26 cellular contexts compared by ENCODE assay signal in the genomic region with DNA sequence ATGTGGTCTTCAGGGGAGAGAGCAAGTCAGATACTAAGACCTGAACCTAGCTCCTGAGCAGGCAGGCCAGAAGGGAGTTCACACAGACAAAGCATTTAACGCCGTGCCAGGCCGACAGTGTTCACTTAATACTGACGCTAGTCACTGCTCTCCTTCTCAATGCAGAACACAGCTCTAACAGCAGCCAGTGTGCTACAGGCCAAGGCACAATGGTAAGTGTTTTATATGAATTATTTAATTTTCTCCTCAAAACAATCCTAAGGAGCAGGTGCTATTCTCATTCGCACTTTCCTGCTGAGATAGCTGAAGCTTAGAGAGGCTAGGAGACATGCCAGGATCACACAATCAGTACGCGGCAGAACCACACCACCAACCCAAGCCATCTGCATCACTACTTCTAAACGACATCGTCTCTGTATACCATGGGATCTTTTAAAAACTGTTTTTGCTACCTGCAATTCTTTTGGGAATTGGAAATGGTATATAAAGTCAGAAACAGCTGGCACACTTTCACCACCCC.
"Had no signal": no experiment of that assay in that cellular context is flagged by ENCODE, and none has a peak within 500 bp of the region (broad histone marks: within the 10 kb centered on the region; RNA-seq: fewer than 3 reads in every experiment).

No MANE protein-coding gene starts in this region.

- H3K4me1 ChIP-seq: left lung, lower lobe of right lung, pancreas, prostate gland, stomach, tibial nerve, uterus had no signal

- H3K36me3 ChIP-seq: left lung, lower lobe of right lung, pancreas, prostate gland, stomach, thoracic aorta, tibial nerve, uterus had no signal

- H3K27ac ChIP-seq: left lung, lower lobe of right lung, pancreas, prostate gland, skin epidermis, stomach, thoracic aorta, tibial nerve, uterus had no signal

- DNase-seq: immature natural killer cell; kidney; left colon; left lung; lower lobe of right lung; mammary epithelial cell; mesenchymal stem cell; naive thymus-derived CD8-positive, alpha-beta T cell; nucleus accumbens; pancreas; posterior cingulate gyrus; retina; right cardiac atrium; stimulated activated CD4-positive, alpha-beta T cell treated with anti-CD3 and anti-CD28 coated beads, Interleukin-12 subunit alpha, Interleukin-12 subunit beta, amount 100 ng/mL, for 4 hours; stimulated activated CD4-positive, alpha-beta T cell treated with anti-CD3 and anti-CD28 coated beads, Interleukin-15, amount 100 ng/mL, for 24 hours; stimulated activated CD4-positive, alpha-beta T cell treated with anti-CD3 and anti-CD28 coated beads, Interleukin-2, amount 100 ng/mL, for 24 hours; stimulated activated CD4-positive, alpha-beta T cell treated with anti-CD3 and anti-CD28 coated beads, Interleukin-4, amount 100 ng/mL, for 1 hour; stimulated activated naive B cell treated with anti-CD40 and anti-IgM and Interleukin-4, amounts not matched to agents 10 μg/mL and 1 μg/mL and 100 μg/mL, for 72 hours; stimulated activated naive CD8-positive, alpha-beta T cell treated with anti-CD3 and anti-CD28 coated beads, Interleukin-15, Interleukin-2, amounts not matched to agents 100 U/mL and 50 U/mL, for 24 hours; stomach; uterus had no signal

- H3K27me3 ChIP-seq: pancreas, stomach, tibial nerve, uterus had no signal

- H3K9me3 ChIP-seq: left lung, lower lobe of right lung, pancreas, prostate gland, stomach, thoracic aorta, tibial nerve, uterus had no signal

- H3K4me3 ChIP-seq: left lung, lower lobe of right lung, pancreas, prostate gland, skin epidermis, stomach, thoracic aorta, tibial nerve, uterus had no signal

- ATAC-seq: left colon; left lung; lower lobe of right lung; naive thymus-derived CD8-positive, alpha-beta T cell; pancreas; right cardiac atrium; sciatic nerve; stimulated activated naive B cell treated with anti-CD40 and anti-IgM and Interleukin-4, amounts not matched to agents 10 μg/mL and 1 μg/mL and 100 μg/mL, for 72 hours; stimulated activated naive CD8-positive, alpha-beta T cell treated with anti-CD3 and anti-CD28 coated beads, Interleukin-15, Interleukin-2, amounts not matched to agents 100 U/mL and 50 U/mL, for 24 hours had no signal
